Comparison of ENCODE assay signal across 17 cellular contexts in the genomic region with DNA sequence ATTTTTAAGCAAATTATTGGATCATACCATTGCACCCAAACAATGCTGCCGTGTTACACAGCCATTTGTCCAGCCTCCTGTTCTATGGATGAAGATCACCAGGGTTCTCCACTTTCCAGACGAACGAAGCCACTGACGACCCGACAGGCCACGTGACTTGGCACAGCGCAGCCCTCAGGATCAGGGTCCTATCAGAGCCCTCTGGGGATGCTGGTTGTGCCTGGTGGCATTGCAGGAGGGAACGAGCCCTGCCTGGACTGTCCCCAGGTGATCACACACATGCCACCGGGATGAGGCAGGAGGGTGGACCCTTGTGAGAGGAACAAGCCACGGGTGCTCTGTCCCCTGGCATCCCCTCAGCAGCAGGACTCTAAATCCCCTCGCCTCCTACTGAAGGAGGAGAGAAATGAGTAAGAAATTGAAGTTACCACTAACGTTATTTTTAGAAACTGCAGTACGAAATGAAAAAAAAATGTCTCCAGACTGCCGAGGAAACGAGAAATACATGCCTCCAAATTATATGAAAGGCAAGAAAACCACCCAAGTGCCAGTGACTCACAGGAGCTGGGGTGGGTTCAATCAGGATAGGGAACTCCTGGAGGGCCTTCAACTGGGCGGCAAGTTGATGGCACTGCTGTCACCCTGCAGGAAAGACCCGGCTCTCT.
"Had no signal": no experiment of that assay in that cellular context is flagged by ENCODE, and none has a peak within 500 bp of the region (broad histone marks: within the 10 kb centered on the region; RNA-seq: fewer than 3 reads in every experiment).

No MANE protein-coding gene starts in this region.

- ATAC-seq: esophagus mucosa had no signal

- H3K4me3 ChIP-seq: colonic mucosa, lower lobe of right lung, tibial nerve, vagina had no signal

- H3K27ac ChIP-seq: colonic mucosa, lower lobe of right lung, tibial nerve, vagina had no signal

- H3K4me3 Mint-ChIP-seq: activated naive CD8-positive, alpha-beta T cell had no signal

- DNase-seq: activated CD4-positive, CD25-positive, alpha-beta regulatory T cell treated with anti-CD3 and anti-CD28 coated beads, Interleukin-2, amount 50 U/mL, for 72 hours; activated gamma-delta T cell treated with Interleukin-2 at 50 U/mL for 16 hours; amniotic stem cell; colonic mucosa; foreskin fibroblast; glutamatergic neuron; left cardiac atrium; lower lobe of right lung; retina; stimulated activated CD4-positive, alpha-beta T cell treated with anti-CD3 and anti-CD28 coated beads, Interleukin-2, amount 100 ng/mL, for 48 hours; stimulated activated naive CD4-positive, alpha-beta T cell treated with Interleukin-2 at 50 U/mL for 16 hours; substantia nigra; SW 1271 had no signal

- H3K27ac Mint-ChIP-seq: activated naive CD8-positive, alpha-beta T cell had no signal

- H3K9me3 ChIP-seq: colonic mucosa, lower lobe of right lung, vagina had no signal

- H3K36me3 ChIP-seq: colonic mucosa, lower lobe of right lung, tibial nerve, vagina had no signal

- H3K27me3 ChIP-seq: colonic mucosa, tibial nerve, vagina had no signal

- H3K27me3 Mint-ChIP-seq: activated naive CD8-positive, alpha-beta T cell had no signal

- H3K36me3 Mint-ChIP-seq: activated naive CD8-positive, alpha-beta T cell had no signal
